ENCODE assay signal across 1 cellular context in the genomic region with DNA sequence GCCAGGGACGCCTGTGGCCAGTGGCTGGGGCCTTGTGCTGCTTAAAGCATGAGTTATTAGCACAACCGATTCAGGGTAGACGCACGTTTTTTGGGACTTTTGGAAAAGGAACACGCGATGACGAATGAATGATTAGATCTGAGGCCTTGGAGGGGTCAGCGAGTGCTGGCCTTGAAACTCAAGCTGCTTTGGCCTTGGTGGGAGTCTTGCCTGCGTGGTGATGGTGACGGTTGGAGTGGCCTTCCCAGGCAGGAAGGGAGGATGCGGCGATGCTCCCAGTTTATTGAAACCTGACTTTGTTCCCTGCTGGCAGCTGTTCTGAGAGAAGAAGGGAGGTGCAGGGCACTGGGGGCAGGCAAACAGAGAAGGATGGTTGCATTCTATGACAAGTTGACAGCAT.
TF ChIP-seq lines count a peak whose summit lies in the region.

No MANE protein-coding gene starts in this region.

TF ChIP-seq in WTC11, 78 proteins besides CTCF, POLR2A, EP300 and RAD21 (continued from another document):
- TF ChIP-seq, protein P1, sequence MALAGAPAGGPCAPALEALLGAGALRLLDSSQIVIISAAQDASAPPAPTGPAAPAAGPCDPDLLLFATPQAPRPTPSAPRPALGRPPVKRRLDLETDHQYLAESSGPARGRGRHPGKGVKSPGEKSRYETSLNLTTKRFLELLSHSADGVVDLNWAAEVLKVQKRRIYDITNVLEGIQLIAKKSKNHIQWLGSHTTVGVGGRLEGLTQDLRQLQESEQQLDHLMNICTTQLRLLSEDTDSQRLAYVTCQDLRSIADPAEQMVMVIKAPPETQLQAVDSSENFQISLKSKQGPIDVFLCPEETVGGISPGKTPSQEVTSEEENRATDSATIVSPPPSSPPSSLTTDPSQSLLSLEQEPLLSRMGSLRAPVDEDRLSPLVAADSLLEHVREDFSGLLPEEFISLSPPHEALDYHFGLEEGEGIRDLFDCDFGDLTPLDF (CRISPR knock-in tag; IDR thresholded peaks at IDR 0.05) = no peak
- no peak for TF ChIP-seq PRRX2 (CRISPR knock-in tag; IDR thresholded peaks at IDR 0.05)
